In the genomic region with DNA sequence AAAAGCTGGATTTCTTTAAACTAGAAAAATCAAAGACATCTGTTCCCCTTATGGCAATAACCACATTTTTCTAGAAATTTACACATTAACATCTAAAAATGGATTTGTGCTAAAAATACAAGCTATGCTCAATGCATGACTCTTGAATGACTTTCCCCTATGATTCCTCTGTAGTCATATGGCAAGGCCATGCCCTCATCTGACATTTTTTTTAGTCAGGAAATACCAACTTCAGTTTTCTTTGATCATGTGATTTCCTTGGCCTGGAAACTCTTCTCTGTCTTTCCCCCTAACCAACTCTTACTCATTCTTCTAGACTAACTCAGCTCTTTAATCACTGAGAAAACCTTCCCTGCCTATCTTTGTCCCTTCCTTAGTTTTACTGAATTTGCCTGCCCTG, we compare ENCODE assay signal across 13 cellular contexts.
A peak's percentile ranks its signal among the peaks of the same experiment; 100 is the strongest.
DNase-seq lines count a peak whose midpoint lies in the region; ATAC-seq and TF ChIP-seq lines count a peak whose summit lies in the region.
"Had no signal": no experiment of that assay in that cellular context is flagged by ENCODE, and none has a peak within 500 bp of the region (broad histone marks: within the 10 kb centered on the region; RNA-seq: fewer than 3 reads in every experiment).

No MANE protein-coding gene starts in this region.

- peak; percentile 76 for DNase-seq in GM04504 (ENCODE audit: low read depth)
- no peak for DNase-seq in RWPE2 (ENCODE audit: low spot score)
- DNase-seq in fibroblast of peridontal ligament (ENCODE audit: extremely low read depth): peak; percentile 95
- DNase-seq in iPS-NIHi7 (ENCODE audit: extremely low spot score): no peak
- DNase-seq in COR-L47 (lab: John Stamatoyannopoulos, UW): no peak
- DNase-seq: activated CD4-positive, alpha-beta T cell treated with anti-CD3 and anti-CD28 coated beads, Interleukin-2, amount 50 U/mL, for 48 hours; midbrain; MV-4-11; T-helper 17 cell had no signal

- no peak overlapping the region for H3K4me3 ChIP-seq in RWPE2 (ENCODE audit: severe bottlenecking)
- H3K4me3 ChIP-seq in skeletal muscle satellite cell (ENCODE audit: low read length): no peak overlapping the region
- H3K4me3 ChIP-seq: prostate gland, thoracic aorta had no signal

- H3K9ac ChIP-seq in skeletal muscle satellite cell (ENCODE audit: low read depth, low read length): peak overlapping the region; percentile 67

- no peaks in the 10 kb centered on the region for H3K9me3 ChIP-seq in RWPE2 (ENCODE audit: severe bottlenecking)
- no peaks in the 10 kb centered on the region for H3K9me3 ChIP-seq in skeletal muscle satellite cell (replicated peaks; ENCODE audit: low read length)
- H3K9me3 ChIP-seq: prostate gland, thoracic aorta had no signal

- no peak for TF ChIP-seq CTCF in RWPE2 (IDR thresholded peaks at IDR 0.05; ENCODE audit: poor library complexity, severe bottlenecking)

- ATAC-seq in RWPE2 (ENCODE audit: low read depth) (peak; percentile 79), HG03354 (IDR thresholded peaks at IDR 0.05; ENCODE audit: poor library complexity, severe bottlenecking, unreplicated experiment) (no peak)
- ATAC-seq: T-helper 17 cell had no signal

- no peak overlapping the region for H3K27ac ChIP-seq in RWPE2 (ENCODE audit: poor library complexity, severe bottlenecking)
- H3K27ac ChIP-seq: prostate gland, thoracic aorta had no signal

- H3K36me3 ChIP-seq in RWPE2 (ENCODE audit: low read depth) (no peaks in the 10 kb centered on the region), skeletal muscle satellite cell (ENCODE audit: insufficient read depth, low read length) (no peaks in the 10 kb centered on the region)
- H3K36me3 ChIP-seq: prostate gland, thoracic aorta had no signal

- peaks cover 3% of the 10 kb centered on the region for H3K4me1 ChIP-seq in RWPE2 (ENCODE audit: insufficient read depth, poor library complexity, severe bottlenecking)
- peaks cover 23% of the 10 kb centered on the region for H3K4me1 ChIP-seq in skeletal muscle satellite cell (ENCODE audit: control insufficient read depth, insufficient read depth, low read length)
- H3K4me1 ChIP-seq: prostate gland had no signal

- no peaks in the 10 kb centered on the region for H3K27me3 ChIP-seq in RWPE2 (ENCODE audit: insufficient read depth, poor library complexity, severe bottlenecking)
- no peaks in the 10 kb centered on the region for H3K27me3 ChIP-seq in skeletal muscle satellite cell (ENCODE audit: control insufficient read depth, insufficient read depth, low read length)

- peak overlapping the region; percentile 42 for H3K4me2 ChIP-seq in skeletal muscle satellite cell (ENCODE audit: low read length)

Comparison
In these comparisons a context has a peak if more than half of its experiments do, and no peak if none do; other contexts are left out.
1. DNase-seq: peak in GM04504 (single experiment) and fibroblast of peridontal ligament (single experiment); none in RWPE2 (single experiment), iPS-NIHi7 (single experiment) and COR-L47 (single experiment).